In genomic region chr20:37178839-37179670, GRCh38 we compare ENCODE assay signal across 8 cellular contexts. TPM values are rescaled to one million over a fixed set of nuclear protein-coding genes. Genes with fewer than 3 reads are reported as not detected.
DNase-seq lines count a peak whose midpoint lies in the region; ATAC-seq, FAIRE-seq and TF ChIP-seq lines count a peak whose summit lies in the region.

TSS of gene MROH8 (minus strand) at chr20:37179548.
TSS of gene RPN2 (plus strand) at chr20:37179330. CDS start at chr20:37179357, 27 bp downstream.

- in situ Hi-C loops in HepG2 (cut with HindIII; ENCODE audit: extremely low pct_ligation_motif_present, low pct_unique_long_range_greater_than_20kb), result no loop called here

- H4K20me1 ChIP-seq in HepG2 (ENCODE audit: insufficient read depth, low read length), result peaks cover 35% of the 10 kb centered on the region

- peak; percentile 76 for TF ChIP-seq RAD21 in HepG2 (CRISPR knock-in tag; IDR thresholded peaks at IDR 0.05)

- H3K36me3 ChIP-seq in HepG2 (replicated peaks in 1 of 2; ENCODE audit: control insufficient read depth in 1 of 2, insufficient read depth in 2 of 2, low read length in 2 of 2), result peaks cover 6 to 18% of the 10 kb centered on the region in 2 experiments

- ATAC-seq in GM19397 (IDR thresholded peaks at IDR 0.05; ENCODE audit: unreplicated experiment), result peak; percentile 94
- peak; percentile 81 for ATAC-seq in HG03565 (IDR thresholded peaks at IDR 0.05; ENCODE audit: unreplicated experiment)
- peak; percentile 98 for ATAC-seq in HepG2

- DNase-seq in CD1c-positive myeloid dendritic cell (ENCODE audit: extremely low spot score) (peak; percentile 97), NCI-H748 treated with DMSO at 0.1 percent for 48 hours (lab: John Stamatoyannopoulos, UW) (peak; percentile 96), dermis blood vessel endothelial cell (peak; percentile 98), HepG2 (ENCODE audit: low spot score) (peak; percentile 98)
- peak; percentile 93 for DNase-seq in activated CD4-positive, alpha-beta T cell treated with anti-CD3 and anti-CD28 coated beads, Interleukin-2, amount 50 U/mL, for 4 hours
- peak; percentile 91 to 92 for DNase-seq in stimulated activated CD4-positive, alpha-beta T cell treated with anti-CD3 and anti-CD28 coated beads, Interleukin-2, amount 100 ng/mL, for 48 hours

- CTCF ChIA-PET in HepG2 (lab: Yijun Ruan, JAX; ENCODE audit: low intra/inter-chr PET ratio, low total read pairs), result interaction anchor here (1.4 kb wide), 1 partner anchor 13 kb away, joined by 3 read pairs; no protein-coding TSS in a partner anchor

- peak within 1 kb of the TSS; percentile 96 for H3K4me2 ChIP-seq in HepG2 (ENCODE audit: low read depth, low read length)

- peak within 1 kb of the TSS; percentile 83 for H2AFZ ChIP-seq in HepG2 (ENCODE audit: low read length)

- H3K79me2 ChIP-seq in HepG2 (ENCODE audit: insufficient read depth, low read length), result peaks cover 55% of the 10 kb centered on the region

- no TSS peak for BruUV-seq in HepG2 (replicated peaks; lab: Mats Ljungman, UMichigan)

- no peaks in the 10 kb centered on the region for H3K9me3 ChIP-seq in HepG2 (ENCODE audit: low read length)

- POLR2A ChIA-PET in HepG2 (lab: Yijun Ruan, JAX), result interaction anchor here (0.6 to 2.5 kb wide), 33 partner anchors 9 to 965 kb away, joined by 3 to 36 read pairs (median 5); partner anchors contain the start of genes BLCAP, MANBAL, RBL1 and SRC

- peak; percentile 77 to 79 for TF ChIP-seq POLR2A in HepG2 (IDR thresholded peaks at IDR 0.05; ENCODE audit: insufficient read depth in 1 of 2, low read depth in 2 of 2, low read length in 2 of 2)

- peak within 1 kb of the TSS; percentile 99 for H3K9ac ChIP-seq in HepG2 (ENCODE audit: insufficient read depth, low read depth, low read length)

- H3K27ac ChIP-seq in HepG2 (ENCODE audit: extremely low read length, insufficient read depth, low read length), result peak within 1 kb of the TSS; percentile 95

- peaks cover 48% of the 10 kb centered on the region for H3K4me1 ChIP-seq in HepG2 (ENCODE audit: insufficient read depth, low read length)

- intact Hi-C loops in HepG2 (cut with micrococcal nuclease; ENCODE audit: unreplicated experiment), result loop anchor here (1.0 kb wide), 1 partner anchor 84 kb away; the partner anchor contains the start of gene RBL1

- 0% methylated on average over 47 of the region's 77 CpGs for WGBS in HepG2 (ENCODE audit: low lambda C conversion rate)

- H3K4me3 ChIP-seq in HepG2 (replicated peaks in 1 of 3; ENCODE audit: insufficient read depth in 1 of 3, low read depth in 2 of 3, low read length in 3 of 3), result peak within 1 kb of the TSS; percentile 77 to 94 (median 89)

- TF ChIP-seq EP300 in HepG2 (IDR thresholded peaks at IDR 0.05; ENCODE audit: low read depth in 2 of 2, low read length in 2 of 2), result peak in 1 of 2 experiments; percentile 6; a peak in 1 of 4 replicates
- no peak for TF ChIP-seq EP300 in HepG2 (CRISPR knock-in tag; IDR thresholded peaks at IDR 0.05; ENCODE audit: borderline replicate concordance)

- FAIRE-seq in HepG2 (lab: Jason Lieb, UNC), result peak; percentile 46

- H3K27me3 ChIP-seq in HepG2 (ENCODE audit: control insufficient read depth in 1 of 2, insufficient read depth in 2 of 2, low read length in 2 of 2), result no peaks in the 10 kb centered on the region; a peak in 1 of 5 replicates

- TF ChIP-seq CTCF in HepG2 (CRISPR knock-in tag; IDR thresholded peaks at IDR 0.05), result 0 out of 2 replicates have a peak, but pooled peaks have one; percentile 13

TF ChIP-seq in HepG2, 621 proteins besides CTCF, POLR2A, EP300 and RAD21 (continues in another document):
- TF ChIP-seq, protein P1, sequence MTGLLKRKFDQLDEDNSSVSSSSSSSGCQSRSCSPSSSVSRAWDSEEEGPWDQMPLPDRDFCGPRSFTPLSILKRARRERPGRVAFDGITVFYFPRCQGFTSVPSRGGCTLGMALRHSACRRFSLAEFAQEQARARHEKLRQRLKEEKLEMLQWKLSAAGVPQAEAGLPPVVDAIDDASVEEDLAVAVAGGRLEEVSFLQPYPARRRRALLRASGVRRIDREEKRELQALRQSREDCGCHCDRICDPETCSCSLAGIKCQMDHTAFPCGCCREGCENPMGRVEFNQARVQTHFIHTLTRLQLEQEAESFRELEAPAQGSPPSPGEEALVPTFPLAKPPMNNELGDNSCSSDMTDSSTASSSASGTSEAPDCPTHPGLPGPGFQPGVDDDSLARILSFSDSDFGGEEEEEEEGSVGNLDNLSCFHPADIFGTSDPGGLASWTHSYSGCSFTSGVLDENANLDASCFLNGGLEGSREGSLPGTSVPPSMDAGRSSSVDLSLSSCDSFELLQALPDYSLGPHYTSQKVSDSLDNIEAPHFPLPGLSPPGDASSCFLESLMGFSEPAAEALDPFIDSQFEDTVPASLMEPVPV (CRISPR knock-in tag; IDR thresholded peaks at IDR 0.05), result peak; percentile 97
- TF ChIP-seq MEIS2 (CRISPR knock-in tag; IDR thresholded peaks at IDR 0.05) (peak; percentile 78), ZNF557 (CRISPR knock-in tag; IDR thresholded peaks at IDR 0.05) (no peak), RBAK (CRISPR knock-in tag; IDR thresholded peaks at IDR 0.05) (no peak), PCBP1 (IDR thresholded peaks at IDR 0.05; ENCODE audit: borderline replicate concordance, low read depth, low read length) (peak; percentile 100), ZNF432 (CRISPR knock-in tag; IDR thresholded peaks at IDR 0.05; ENCODE audit: borderline replicate concordance) (no peak), YEATS4 (CRISPR knock-in tag; IDR thresholded peaks at IDR 0.05; ENCODE audit: borderline replicate concordance) (peak; percentile 99), ZEB1 (IDR thresholded peaks at IDR 0.05; ENCODE audit: insufficient replicate concordance, low read depth) (no peak), GLI4 (CRISPR knock-in tag; IDR thresholded peaks at IDR 0.05; ENCODE audit: borderline replicate concordance) (0 out of 2 replicates have a peak, but pooled peaks have one; percentile 53), ZNF230 (CRISPR knock-in tag; IDR thresholded peaks at IDR 0.05) (peak; percentile 88)

RNA-seq across cellular contexts. Expression of gene MROH8, which starts in this region (rescaled TPM):
- 0.74 and 1.5 TPM in 2 replicates for total RNA-seq in dermis blood vessel endothelial cell
- 5.5 and 6.1 TPM in 2 replicates for total RNA-seq in HepG2 (2016; rRNA removed; fragmentation: Illumina TruSeq; extraction: Trizol)
- 3.0 TPM in 2 replicates for total RNA-seq in HepG2 (2016; cell fraction: cytosol; rRNA removed; fragmentation: Illumina TruSeq; extraction: Trizol; ENCODE audit: low read depth)
- 5.5 TPM in 2 replicates for total RNA-seq in HepG2 (2016; cell fraction: insoluble cytoplasmic fraction; rRNA removed; fragmentation: Illumina TruSeq; extraction: Trizol)
- 3.6 and 4.2 TPM in 2 replicates for total RNA-seq in HepG2 (2016; cell fraction: membrane; rRNA removed; fragmentation: Illumina TruSeq; extraction: Trizol)
- total RNA-seq in HepG2 (2016; cell fraction: nucleus; rRNA removed; fragmentation: Illumina TruSeq; extraction: Trizol), result 5.8 and 6.6 TPM in 2 replicates
- 2.6 and 3.1 TPM in 2 replicates for polyA plus RNA-seq in HepG2 (2011; rRNA removed)
- polyA plus RNA-seq in HepG2 (2011; cell fraction: cytosol; rRNA removed), result 2.7 and 3.2 TPM in 2 replicates
- polyA plus RNA-seq in HepG2 (2011; cell fraction: nucleus; rRNA removed), result 4.4 and 5.1 TPM in 2 replicates
- polyA plus RNA-seq in HepG2 (2012), result 4.1 and 4.8 TPM in 2 replicates
- polyA plus RNA-seq in HepG2 (2016; cell fraction: cytosol; fragmentation: Illumina TruSeq; extraction: Trizol; ENCODE audit: low read depth), result 1.9 and 2.2 TPM in 2 replicates
- 5.6 and 6.7 TPM in 2 replicates for polyA plus RNA-seq in HepG2 (2016; cell fraction: insoluble cytoplasmic fraction; fragmentation: Illumina TruSeq; extraction: Trizol; ENCODE audit: low read depth)
- polyA plus RNA-seq in HepG2 (2016; cell fraction: membrane; fragmentation: Illumina TruSeq; extraction: Trizol; ENCODE audit: low read depth), result 3.7 and 4.5 TPM in 2 replicates
- 5.9 and 6.7 TPM in 2 replicates for polyA plus RNA-seq in HepG2 (2016; cell fraction: nucleus; fragmentation: Illumina TruSeq; extraction: Trizol; ENCODE audit: insufficient read depth, low read depth)
- 0.77 and 2.5 TPM in 2 replicates for polyA minus RNA-seq in HepG2 (2011; rRNA and poly(A)+ RNA removed; ENCODE audit: low replicate concordance)
- 0.62 and 1.6 TPM in 2 replicates for polyA minus RNA-seq in HepG2 (2011; cell fraction: cytosol; rRNA and poly(A)+ RNA removed)
- polyA minus RNA-seq in HepG2 (2011; cell fraction: nucleus; rRNA and poly(A)+ RNA removed), result 7.2 and 10.6 TPM in 2 replicates

RNA-seq across cellular contexts. Expression of gene RPN2, which starts in this region (rescaled TPM):
- total RNA-seq in dermis blood vessel endothelial cell, result 247 and 405 TPM in 2 replicates
- total RNA-seq in HepG2 (2016; rRNA removed; fragmentation: Illumina TruSeq; extraction: Trizol), result 284 and 587 TPM in 2 replicates
- 65.3 and 71.8 TPM in 2 replicates for total RNA-seq in HepG2 (2016; cell fraction: cytosol; rRNA removed; fragmentation: Illumina TruSeq; extraction: Trizol; ENCODE audit: low read depth)
- 271 and 578 TPM in 2 replicates for total RNA-seq in HepG2 (2016; cell fraction: insoluble cytoplasmic fraction; rRNA removed; fragmentation: Illumina TruSeq; extraction: Trizol)
- 95.8 and 99.1 TPM in 2 replicates for total RNA-seq in HepG2 (2016; cell fraction: membrane; rRNA removed; fragmentation: Illumina TruSeq; extraction: Trizol)
- total RNA-seq in HepG2 (2016; cell fraction: nucleus; rRNA removed; fragmentation: Illumina TruSeq; extraction: Trizol), result 514 and 600 TPM in 2 replicates
- 1,560 and 1,818 TPM in 2 replicates for polyA plus RNA-seq in HepG2 (2011; rRNA removed)
- polyA plus RNA-seq in HepG2 (2011; cell fraction: cytosol; rRNA removed), result 1,385 TPM in 2 replicates
- 528 and 556 TPM in 2 replicates for polyA plus RNA-seq in HepG2 (2011; cell fraction: nucleus; rRNA removed)
- 566 and 592 TPM in 2 replicates for polyA plus RNA-seq in HepG2 (2012)
- polyA plus RNA-seq in HepG2 (2016; cell fraction: cytosol; fragmentation: Illumina TruSeq; extraction: Trizol; ENCODE audit: low read depth), result 52.7 and 53.5 TPM in 2 replicates
- 324 and 345 TPM in 2 replicates for polyA plus RNA-seq in HepG2 (2016; cell fraction: insoluble cytoplasmic fraction; fragmentation: Illumina TruSeq; extraction: Trizol; ENCODE audit: low read depth)
- 79.9 and 84.4 TPM in 2 replicates for polyA plus RNA-seq in HepG2 (2016; cell fraction: membrane; fragmentation: Illumina TruSeq; extraction: Trizol; ENCODE audit: low read depth)
- polyA plus RNA-seq in HepG2 (2016; cell fraction: nucleus; fragmentation: Illumina TruSeq; extraction: Trizol; ENCODE audit: insufficient read depth, low read depth), result 808 and 883 TPM in 2 replicates
- 817 and 1,556 TPM in 2 replicates for polyA minus RNA-seq in HepG2 (2011; rRNA and poly(A)+ RNA removed; ENCODE audit: low replicate concordance)
- 735 and 849 TPM in 2 replicates for polyA minus RNA-seq in HepG2 (2011; cell fraction: cytosol; rRNA and poly(A)+ RNA removed)
- 241 and 296 TPM in 2 replicates for polyA minus RNA-seq in HepG2 (2011; cell fraction: nucleus; rRNA and poly(A)+ RNA removed)

Comparison
In these comparisons a context has a peak if more than half of its experiments do, and no peak if none do; other contexts are left out.
1. Peak in every context shown above with its lines: DNase-seq, ATAC-seq, H3K4me3 ChIP-seq and H3K27ac ChIP-seq.